Comparison of ENCODE assay signal across 19 cellular contexts in genomic region chr2:230540332-230540731, GRCh38.
A peak's percentile ranks its signal among the peaks of the same experiment; 100 is the strongest.
DNase-seq lines count a peak whose midpoint lies in the region; ATAC-seq, FAIRE-seq and TF ChIP-seq lines count a peak whose summit lies in the region.
"Had no signal": no experiment of that assay in that cellular context is flagged by ENCODE, and none has a peak within 500 bp of the region (broad histone marks: within the 10 kb centered on the region; RNA-seq: fewer than 3 reads in every experiment).

No MANE protein-coding gene starts in this region.

- H3K27ac ChIP-seq in A549 = no peak overlapping the region
- H3K27ac ChIP-seq: 22Rv1 had no signal

- TF ChIP-seq RAD21 in A549 (conservative IDR thresholded peaks at IDR 0.05 in 1 of 2, IDR thresholded peaks at IDR 0.05 in 1 of 2) = no peak

- peaks cover 58% of the 10 kb centered on the region for H3K36me3 Mint-ChIP-seq in activated CD4-positive, alpha-beta T cell treated with anti-CD3 and anti-CD28 coated beads for 36 hours (ENCODE audit: low read depth)
- peaks cover 54% of the 10 kb centered on the region for H3K36me3 Mint-ChIP-seq in activated T-helper 17 cell treated with anti-CD3 and anti-CD28 coated beads, Interleukin-2, amount 50 U/mL, for 72 hours (ENCODE audit: low read depth)
- H3K36me3 Mint-ChIP-seq in stimulated activated effector memory CD8-positive, alpha-beta T cell treated with anti-CD3 and anti-CD28 coated beads, Interleukin-12 subunit alpha, Interleukin-12 subunit beta, amount 100 ng/mL, for 72 hours = peaks cover 39% of the 10 kb centered on the region
- H3K36me3 Mint-ChIP-seq in immature natural killer cell = peaks cover 34 to 62% (median 53%) of the 10 kb centered on the region in 3 donors

- no peak overlapping the region for H3K4me3 ChIP-seq in A549

- DNase-seq in activated CD4-positive, alpha-beta T cell treated with anti-CD3 and anti-CD28 coated beads for 36 hours = no peak
- no peak for DNase-seq in activated CD4-positive, alpha-beta T cell treated with anti-CD3 and anti-CD28 coated beads for 4 hours
- DNase-seq in A549 (ENCODE audit: low read depth in 1 of 2, low spot score in 1 of 2) = no peak
- peak in 1 of 2 donors; percentile 52 for DNase-seq in stimulated activated effector memory CD8-positive, alpha-beta T cell treated with anti-CD3 and anti-CD28 coated beads, Interleukin-12 subunit alpha, Interleukin-12 subunit beta, amount 100 ng/mL, for 72 hours (ENCODE audit: low spot score in 2 of 2)
- DNase-seq in anterior cingulate cortex (lab: John Stamatoyannopoulos, UW) = no peak
- no peak for DNase-seq in immature natural killer cell
- DNase-seq: ACHN, KBM-7, MV-4-11, NCI-H1105, NCI-H146, NCI-H2029, NCI-H446, NCI-H524 treated with DMSO at 0.1 percent for 48 hours, NCI-H774, PC-3 had no signal

- peaks cover 16% of the 10 kb centered on the region for H3K9me3 Mint-ChIP-seq in activated CD4-positive, alpha-beta T cell treated with anti-CD3 and anti-CD28 coated beads for 36 hours (ENCODE audit: low read depth)
- H3K9me3 Mint-ChIP-seq in activated T-helper 17 cell treated with anti-CD3 and anti-CD28 coated beads, Interleukin-2, amount 50 U/mL, for 72 hours = peaks cover 7% of the 10 kb centered on the region
- H3K9me3 Mint-ChIP-seq in stimulated activated effector memory CD8-positive, alpha-beta T cell treated with anti-CD3 and anti-CD28 coated beads, Interleukin-12 subunit alpha, Interleukin-12 subunit beta, amount 100 ng/mL, for 72 hours = no peaks in the 10 kb centered on the region
- H3K9me3 Mint-ChIP-seq in immature natural killer cell = no peaks in the 10 kb centered on the region

- CTCF ChIA-PET in activated CD4-positive, alpha-beta T cell treated with anti-CD3 and anti-CD28 coated beads for 36 hours (lab: Charles Lee) = no interaction called here
- CTCF ChIA-PET in A549 (lab: Yijun Ruan, JAX) = no interaction called here

- no peaks in the 10 kb centered on the region for H3K9me3 ChIP-seq in A549

- no peak overlapping the region for H3K27ac Mint-ChIP-seq in activated CD4-positive, alpha-beta T cell treated with anti-CD3 and anti-CD28 coated beads for 36 hours
- no peak overlapping the region for H3K27ac Mint-ChIP-seq in activated T-helper 17 cell treated with anti-CD3 and anti-CD28 coated beads, Interleukin-2, amount 50 U/mL, for 72 hours
- no peak overlapping the region for H3K27ac Mint-ChIP-seq in stimulated activated effector memory CD8-positive, alpha-beta T cell treated with anti-CD3 and anti-CD28 coated beads, Interleukin-12 subunit alpha, Interleukin-12 subunit beta, amount 100 ng/mL, for 72 hours
- H3K27ac Mint-ChIP-seq in immature natural killer cell = peak overlapping the region in 2 of 6 donors; percentile 29 to 74

- peak; percentile 38 for ATAC-seq in activated CD4-positive, alpha-beta T cell treated with anti-CD3 and anti-CD28 coated beads for 36 hours
- ATAC-seq in A549 = no peak
- ATAC-seq in activated T-helper 17 cell treated with anti-CD3 and anti-CD28 coated beads, Interleukin-2, amount 50 U/mL, for 72 hours (replicated peaks) = peak; percentile 36
- peak; percentile 65 for ATAC-seq in stimulated activated effector memory CD8-positive, alpha-beta T cell treated with anti-CD3 and anti-CD28 coated beads, Interleukin-12 subunit alpha, Interleukin-12 subunit beta, amount 100 ng/mL, for 72 hours
- ATAC-seq: PC-3 had no signal

- peaks cover 18% of the 10 kb centered on the region for H3K4me1 Mint-ChIP-seq in activated CD4-positive, alpha-beta T cell treated with anti-CD3 and anti-CD28 coated beads for 36 hours
- H3K4me1 Mint-ChIP-seq in activated T-helper 17 cell treated with anti-CD3 and anti-CD28 coated beads, Interleukin-2, amount 50 U/mL, for 72 hours = peaks cover 10% of the 10 kb centered on the region
- peaks cover 37% of the 10 kb centered on the region for H3K4me1 Mint-ChIP-seq in stimulated activated effector memory CD8-positive, alpha-beta T cell treated with anti-CD3 and anti-CD28 coated beads, Interleukin-12 subunit alpha, Interleukin-12 subunit beta, amount 100 ng/mL, for 72 hours
- H3K4me1 Mint-ChIP-seq in immature natural killer cell = peaks cover 19 to 27% of the 10 kb centered on the region in 2 donors

- no peaks in the 10 kb centered on the region for H3K4me1 ChIP-seq in A549

- intact Hi-C loops in activated CD4-positive, alpha-beta T cell treated with anti-CD3 and anti-CD28 coated beads for 36 hours (cut with DNase I, micrococcal nuclease) = no loop called here

- POLR2A ChIA-PET in activated CD4-positive, alpha-beta T cell treated with anti-CD3 and anti-CD28 coated beads for 36 hours (lab: Charles Lee) = no interaction called here
- POLR2A ChIA-PET in A549 (lab: Yijun Ruan, JAX) = no interaction called here

- H3K4me2 ChIP-seq in A549 = no peak overlapping the region

- no peak for TF ChIP-seq EP300 in A549 (IDR thresholded peaks at IDR 0.05)

- H3K4me3 Mint-ChIP-seq in activated CD4-positive, alpha-beta T cell treated with anti-CD3 and anti-CD28 coated beads for 36 hours = no peak overlapping the region
- no peak overlapping the region for H3K4me3 Mint-ChIP-seq in activated T-helper 17 cell treated with anti-CD3 and anti-CD28 coated beads, Interleukin-2, amount 50 U/mL, for 72 hours
- H3K4me3 Mint-ChIP-seq in stimulated activated effector memory CD8-positive, alpha-beta T cell treated with anti-CD3 and anti-CD28 coated beads, Interleukin-12 subunit alpha, Interleukin-12 subunit beta, amount 100 ng/mL, for 72 hours = no peak overlapping the region
- no peak overlapping the region for H3K4me3 Mint-ChIP-seq in immature natural killer cell

- no peak for TF ChIP-seq CTCF in A549 (IDR thresholded peaks at IDR 0.05)

- no peak for TF ChIP-seq POLR2A in A549 (IDR thresholded peaks at IDR 0.05; ENCODE audit: low read length)

- 0% methylated on average over 1 of the region's 1 CpG for WGBS in A549 (ENCODE audit: missing lambda C conversion rate)

- no peak for FAIRE-seq in A549 (lab: Jason Lieb, UNC)
- FAIRE-seq: H54 had no signal

- H3K27me3 Mint-ChIP-seq in activated CD4-positive, alpha-beta T cell treated with anti-CD3 and anti-CD28 coated beads for 36 hours = no peaks in the 10 kb centered on the region
- no peaks in the 10 kb centered on the region for H3K27me3 Mint-ChIP-seq in activated T-helper 17 cell treated with anti-CD3 and anti-CD28 coated beads, Interleukin-2, amount 50 U/mL, for 72 hours
- peaks cover 0 to 3% (median 0%) of the 10 kb centered on the region in 3 donors for H3K27me3 Mint-ChIP-seq in immature natural killer cell (ENCODE audit: low read depth in 3 of 3)

TF ChIP-seq in A549, 52 proteins besides CTCF, POLR2A, EP300 and RAD21:
- TF ChIP-seq ZSCAN20 (CRISPR knock-in tag; IDR thresholded peaks at IDR 0.05) (no peak), KDM5A (IDR thresholded peaks at IDR 0.05) (no peak), MAFK (IDR thresholded peaks at IDR 0.05; ENCODE audit: partially characterized antibody) (peak; percentile 56), CBX2 (IDR thresholded peaks at IDR 0.05; ENCODE audit: borderline replicate concordance, low read depth) (no peak)

Comparison
In these comparisons a context has a peak if more than half of its experiments do, and no peak if none do; other contexts are left out.
1. ATAC-seq: peak in activated CD4-positive, alpha-beta T cell treated with anti-CD3 and anti-CD28 coated beads for 36 hours (single experiment), activated T-helper 17 cell treated with anti-CD3 and anti-CD28 coated beads, Interleukin-2, amount 50 U/mL, for 72 hours (single experiment) and stimulated activated effector memory CD8-positive, alpha-beta T cell treated with anti-CD3 and anti-CD28 coated beads, Interleukin-12 subunit alpha, Interleukin-12 subunit beta, amount 100 ng/mL, for 72 hours (single experiment); none in A549 (0 of 2).